8 cellular contexts compared by ENCODE assay signal in the genomic region with DNA sequence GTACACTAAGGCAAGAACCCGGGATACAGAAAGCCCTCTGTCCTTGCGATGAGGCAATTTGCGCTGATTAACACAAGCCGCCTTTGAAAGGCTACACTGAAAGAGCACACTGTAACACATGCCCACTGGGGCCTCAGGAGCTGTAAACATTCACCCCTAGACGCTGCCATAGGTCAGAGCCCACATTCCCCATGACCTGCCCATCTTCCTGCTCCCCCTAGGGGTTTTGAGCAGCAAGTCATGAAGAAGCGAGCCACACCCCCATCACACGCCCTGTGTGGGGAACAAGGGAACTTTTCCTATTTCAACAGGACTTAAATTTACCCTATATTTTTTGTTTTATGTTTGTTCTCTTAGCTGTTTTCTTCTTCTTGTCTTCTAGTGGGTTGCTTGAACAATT. TPM values are rescaled to one million over a fixed set of nuclear protein-coding genes. Genes with fewer than 3 reads are reported as not detected.
A peak's percentile ranks its signal among the peaks of the same experiment; 100 is the strongest.
DNase-seq lines count a peak whose midpoint lies in the region; ATAC-seq and TF ChIP-seq lines count a peak whose summit lies in the region.

No MANE protein-coding gene starts in this region.

- no peak overlapping the region for H3K27ac Mint-ChIP-seq in activated CD8-positive, alpha-beta T cell treated with anti-CD3 and anti-CD28 coated beads for 36 hours
- no peak overlapping the region for H3K27ac Mint-ChIP-seq in activated CD8-positive, alpha-beta T cell treated with anti-CD3 and anti-CD28 coated beads, Interleukin-2, amount 10 ng/mL, durations not matched to agents 7 days and 5 days

- POLR2A ChIA-PET in activated CD8-positive, alpha-beta T cell treated with anti-CD3 and anti-CD28 coated beads for 36 hours (lab: Charles Lee): no interaction called here
- POLR2A ChIA-PET in activated CD8-positive, alpha-beta T cell treated with anti-CD3 and anti-CD28 coated beads, Interleukin-2, amount 10 ng/mL, durations not matched to agents 7 days and 5 days (lab: Charles Lee): no interaction called here

- H3K9me3 Mint-ChIP-seq in activated CD8-positive, alpha-beta T cell treated with anti-CD3 and anti-CD28 coated beads for 36 hours: no peaks in the 10 kb centered on the region
- H3K9me3 Mint-ChIP-seq in activated CD8-positive, alpha-beta T cell treated with anti-CD3 and anti-CD28 coated beads, Interleukin-2, amount 10 ng/mL, durations not matched to agents 7 days and 5 days (ENCODE audit: insufficient read depth): no peaks in the 10 kb centered on the region

- H3K27me3 Mint-ChIP-seq in activated CD8-positive, alpha-beta T cell treated with anti-CD3 and anti-CD28 coated beads for 36 hours: peaks cover 5% of the 10 kb centered on the region
- H3K27me3 Mint-ChIP-seq in activated CD8-positive, alpha-beta T cell treated with anti-CD3 and anti-CD28 coated beads, Interleukin-2, amount 10 ng/mL, durations not matched to agents 7 days and 5 days (ENCODE audit: low read depth): peaks cover 4% of the 10 kb centered on the region

- intact Hi-C loops in activated CD8-positive, alpha-beta T cell treated with anti-CD3 and anti-CD28 coated beads for 36 hours (cut with micrococcal nuclease): no loop called here
- intact Hi-C loops in posterior cingulate gyrus (cut with DNase I): no loop called here

- no peaks in the 10 kb centered on the region for H3K9me3 ChIP-seq in OCI-LY1 (ENCODE audit: low read length)

- ATAC-seq in activated CD8-positive, alpha-beta T cell treated with anti-CD3 and anti-CD28 coated beads for 36 hours: no peak
- ATAC-seq in activated CD8-positive, alpha-beta T cell treated with anti-CD3 and anti-CD28 coated beads, Interleukin-2, amount 10 ng/mL, durations not matched to agents 7 days and 5 days: no peak
- peak; percentile 86 for ATAC-seq in HG02642 (IDR thresholded peaks at IDR 0.05; ENCODE audit: poor library complexity, unreplicated experiment)

- H3K79me2 ChIP-seq in OCI-LY1 (ENCODE audit: insufficient read depth, low read length): no peaks in the 10 kb centered on the region

- no peaks in the 10 kb centered on the region for H3K27me3 ChIP-seq in OCI-LY1 (ENCODE audit: insufficient read depth, low read length)

- no peak overlapping the region for H3K4me2 ChIP-seq in OCI-LY1 (ENCODE audit: low read length)

- no peak overlapping the region for H2AFZ ChIP-seq in OCI-LY1 (ENCODE audit: low read length)

- CTCF ChIA-PET in activated CD8-positive, alpha-beta T cell treated with anti-CD3 and anti-CD28 coated beads for 36 hours (lab: Charles Lee): interaction anchor here (1.5 kb wide), 1 partner anchor 10 kb away, joined by 3 read pairs; no protein-coding TSS in a partner anchor
- CTCF ChIA-PET in activated CD8-positive, alpha-beta T cell treated with anti-CD3 and anti-CD28 coated beads, Interleukin-2, amount 10 ng/mL, durations not matched to agents 7 days and 5 days (lab: Charles Lee): interaction anchor here (1.2 to 2.9 kb wide), 2 partner anchors 10 to 18 kb away, joined by 3 to 12 read pairs; no protein-coding TSS in a partner anchor

- DNase-seq in activated CD8-positive, alpha-beta T cell treated with anti-CD3 and anti-CD28 coated beads for 36 hours: peak; percentile 19
- no peak for DNase-seq in activated CD8-positive, alpha-beta T cell treated with anti-CD3 and anti-CD28 coated beads, Interleukin-2, amount 10 ng/mL, durations not matched to agents 7 days and 5 days
- DNase-seq in retinal pigment epithelial cell (ENCODE audit: low read depth) (no peak), posterior cingulate gyrus (no peak), GM19240 (ENCODE audit: insufficient read length, low spot score) (no peak), SIG-M5 (lab: John Stamatoyannopoulos, UW) (no peak)

- H3K36me3 Mint-ChIP-seq in activated CD8-positive, alpha-beta T cell treated with anti-CD3 and anti-CD28 coated beads for 36 hours (ENCODE audit: low read depth): no peaks in the 10 kb centered on the region
- no peaks in the 10 kb centered on the region for H3K36me3 Mint-ChIP-seq in activated CD8-positive, alpha-beta T cell treated with anti-CD3 and anti-CD28 coated beads, Interleukin-2, amount 10 ng/mL, durations not matched to agents 7 days and 5 days (ENCODE audit: low read depth)

- no peak overlapping the region for H3K9ac ChIP-seq in OCI-LY1 (ENCODE audit: low read length)

- no peaks in the 10 kb centered on the region for H3K9me2 ChIP-seq in OCI-LY1 (ENCODE audit: low read depth, low read length)

- H3K27ac ChIP-seq in OCI-LY1 (ENCODE audit: low read depth, low read length, poor library complexity, severe bottlenecking): no peak overlapping the region

- no peak overlapping the region for H3K4me3 ChIP-seq in OCI-LY1 (ENCODE audit: low read depth, low read length, poor library complexity, severe bottlenecking)
- no peak overlapping the region for H3K4me3 ChIP-seq in retinal pigment epithelial cell (ENCODE audit: low read length)

- H3K36me3 ChIP-seq in OCI-LY1 (ENCODE audit: insufficient read depth, low read length): no peaks in the 10 kb centered on the region

- no peaks in the 10 kb centered on the region for H3F3A ChIP-seq in OCI-LY1 (ENCODE audit: insufficient read depth, low read length)

- peak; percentile 42 for TF ChIP-seq CTCF in activated CD8-positive, alpha-beta T cell treated with anti-CD3 and anti-CD28 coated beads for 36 hours (IDR thresholded peaks at IDR 0.05)
- TF ChIP-seq CTCF in OCI-LY1 (IDR thresholded peaks at IDR 0.05; ENCODE audit: low read length) (peak; percentile 51), retinal pigment epithelial cell (conservative IDR thresholded peaks at IDR 0.05; ENCODE audit: low read depth, low read length) (peak; percentile 11)

- no peak overlapping the region for H3K4me3 Mint-ChIP-seq in activated CD8-positive, alpha-beta T cell treated with anti-CD3 and anti-CD28 coated beads for 36 hours
- no peak overlapping the region for H3K4me3 Mint-ChIP-seq in activated CD8-positive, alpha-beta T cell treated with anti-CD3 and anti-CD28 coated beads, Interleukin-2, amount 10 ng/mL, durations not matched to agents 7 days and 5 days

- no peaks in the 10 kb centered on the region for H3K4me1 Mint-ChIP-seq in activated CD8-positive, alpha-beta T cell treated with anti-CD3 and anti-CD28 coated beads for 36 hours (ENCODE audit: low read depth)
- peaks cover 3% of the 10 kb centered on the region for H3K4me1 Mint-ChIP-seq in activated CD8-positive, alpha-beta T cell treated with anti-CD3 and anti-CD28 coated beads, Interleukin-2, amount 10 ng/mL, durations not matched to agents 7 days and 5 days (ENCODE audit: low read depth)

- H3K4me1 ChIP-seq in OCI-LY1 (ENCODE audit: insufficient read depth, low read length, severe bottlenecking): no peaks in the 10 kb centered on the region

- no peaks in the 10 kb centered on the region for H4K20me1 ChIP-seq in OCI-LY1 (ENCODE audit: insufficient read depth, low read length)

RNA-seq across cellular contexts. Expression of gene SLC4A10, which starts 47.8 kb away (rescaled TPM):
- 1 to 10 TPM; 3.8 to 4.5 TPM for total RNA-seq in activated CD8-positive, alpha-beta T cell treated with anti-CD3 and anti-CD28 coated beads for 36 hours
- 1 to 10 TPM; 2.8 TPM for total RNA-seq in activated CD8-positive, alpha-beta T cell treated with anti-CD3 and anti-CD28 coated beads, Interleukin-2, amount 10 ng/mL, durations not matched to agents 7 days and 5 days
